Comparison of ENCODE assay signal across 27 cellular contexts in the genomic region with DNA sequence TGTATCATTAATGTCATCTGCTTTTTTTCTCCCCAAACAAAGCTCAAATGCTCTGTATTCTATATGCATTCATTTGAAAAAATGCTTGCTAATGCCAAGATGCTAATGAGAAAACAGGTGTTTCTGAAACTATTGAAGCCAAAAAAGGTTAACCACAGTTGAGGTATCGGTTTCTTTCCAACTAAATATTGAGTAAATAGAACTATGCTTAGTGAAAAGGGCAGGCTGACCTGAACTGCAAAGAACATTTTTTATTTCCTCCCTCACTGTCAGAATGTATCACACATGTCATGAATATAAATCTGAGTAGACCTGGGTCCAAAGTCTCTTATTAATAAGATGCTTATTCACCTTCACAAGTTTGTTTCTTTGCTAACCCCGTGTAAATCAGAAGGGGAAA.
DNase-seq lines count a peak whose midpoint lies in the region; ATAC-seq and TF ChIP-seq lines count a peak whose summit lies in the region.
"Had no signal": no experiment of that assay in that cellular context is flagged by ENCODE, and none has a peak within 500 bp of the region (broad histone marks: within the 10 kb centered on the region; RNA-seq: fewer than 3 reads in every experiment).

No MANE protein-coding gene starts in this region.

- peak overlapping the region; percentile 50 for H3K4me3 ChIP-seq in DOHH2 (ENCODE audit: low read length)
- H3K4me3 ChIP-seq: breast epithelium, heart right ventricle, upper lobe of right lung had no signal

- 0 out of 2 replicates have a peak, but pooled peaks cover 3% of the 10 kb centered on the region for H3K9me3 ChIP-seq in DOHH2 (ENCODE audit: control insufficient read depth, insufficient read depth, low read length)
- H3K9me3 ChIP-seq: BE2C, breast epithelium, heart right ventricle, upper lobe of right lung had no signal

- H3K79me2 ChIP-seq in DOHH2 (ENCODE audit: control insufficient read depth, low read length) = no peaks in the 10 kb centered on the region

- H3K4me2 ChIP-seq in DOHH2 (ENCODE audit: low read length) = peak overlapping the region; percentile 68

- no peaks in the 10 kb centered on the region for H3K27me3 ChIP-seq in DOHH2 (ENCODE audit: control insufficient read depth, low read length)
- H3K27me3 ChIP-seq: BE2C, breast epithelium, heart right ventricle, upper lobe of right lung had no signal

- DNase-seq in RPMI8226 (peak; percentile 60), left ventricle myocardium superior (no peak), RWPE1 (ENCODE audit: low spot score) (no peak), HEK293T (ENCODE audit: extremely low spot score) (no peak)
- DNase-seq in stimulated activated naive CD4-positive, alpha-beta T cell (lab: John Stamatoyannopoulos, UW) = no peak
- DNase-seq: activated CD4-positive, alpha-beta T cell treated with anti-CD3 and anti-CD28 coated beads, Interleukin-2, amount 50 U/mL, for 1 hour; activated naive CD4-positive, alpha-beta T cell treated with anti-CD3 and anti-CD28 coated beads, Interleukin-2, amount 10 ng/mL, durations not matched to agents 7 days and 5 days; amygdala; BE2C; DND-41; effector CD8-positive, alpha-beta T cell; foreskin fibroblast; GOT3; heart right ventricle; KBM-7; left cardiac atrium; mesenchymal stem cell; NCI-H1436; NCI-H2171 treated with DMSO at 0.1 percent for 48 hours; NCI-H526 treated with DMSO at 0.1 percent for 48 hours; substantia nigra; upper lobe of right lung had no signal

- CTCF ChIA-PET in RWPE1 (lab: Yijun Ruan, JAX) = interaction anchor here (0.7 kb wide), 2 partner anchors 237 to 752 kb away, joined by 3 to 5 read pairs; no protein-coding TSS in a partner anchor
- CTCF ChIA-PET in HEK293T (lab: Yijun Ruan, JAX) = no interaction called here

- POLR2A ChIA-PET in RWPE1 (lab: Yijun Ruan, JAX; ENCODE audit: low non-redundant PET) = no interaction called here
- POLR2A ChIA-PET in HEK293T (lab: Yijun Ruan, JAX) = no interaction called here

- peaks cover 3% of the 10 kb centered on the region for H3F3A ChIP-seq in DOHH2 (ENCODE audit: control insufficient read depth, insufficient read depth)

- H4K20me1 ChIP-seq in DOHH2 (ENCODE audit: control insufficient read depth, insufficient read depth, low read depth, low read length) = no peaks in the 10 kb centered on the region

- peak overlapping the region; percentile 65 for H3K27ac ChIP-seq in DOHH2 (ENCODE audit: low read depth, low read length)
- no peak overlapping the region for H3K27ac ChIP-seq in RWPE1
- H3K27ac ChIP-seq: breast epithelium, heart right ventricle, upper lobe of right lung had no signal

- ATAC-seq in GM21390 (IDR thresholded peaks at IDR 0.05; ENCODE audit: unreplicated experiment) = peak; percentile 51
- ATAC-seq in HG03432 (IDR thresholded peaks at IDR 0.05; ENCODE audit: unreplicated experiment) = peak; percentile 55
- ATAC-seq in left ventricle myocardium superior = no peak
- ATAC-seq: heart right ventricle, left cardiac atrium, Right ventricle myocardium inferior, upper lobe of right lung had no signal

- intact Hi-C loops in left ventricle myocardium superior (cut with micrococcal nuclease) = no loop called here

- peaks cover 3% of the 10 kb centered on the region for H3K36me3 ChIP-seq in DOHH2 (ENCODE audit: control insufficient read depth, low read length)
- H3K36me3 ChIP-seq: BE2C, breast epithelium, heart right ventricle, upper lobe of right lung had no signal

- TF ChIP-seq CTCF in DOHH2 (IDR thresholded peaks at IDR 0.05; ENCODE audit: low read depth, low read length, poor library complexity, severe bottlenecking) = no peak
- no peak for TF ChIP-seq CTCF in RWPE1 (conservative IDR thresholded peaks at IDR 0.05; ENCODE audit: low read depth)

- H3K4me1 ChIP-seq in DOHH2 (ENCODE audit: control insufficient read depth, low read length) = peaks cover 47% of the 10 kb centered on the region
- H3K4me1 ChIP-seq: breast epithelium, heart right ventricle, upper lobe of right lung had no signal

- H3K9me2 ChIP-seq in DOHH2 (replicated peaks; ENCODE audit: control insufficient read depth, low read length) = no peaks in the 10 kb centered on the region

TF ChIP-seq in HEK293T, 16 proteins besides CTCF, POLR2A, EP300 and RAD21:
- TF ChIP-seq TARDBP (IDR thresholded peaks at IDR 0.05) = no peak
- TF ChIP-seq ELF4 (IDR thresholded peaks at IDR 0.05) = no peak
- no peak for TF ChIP-seq BHLHE40 (IDR thresholded peaks at IDR 0.05; ENCODE audit: borderline replicate concordance)
